Comparison of ENCODE assay signal across 8 cellular contexts in the genomic region with DNA sequence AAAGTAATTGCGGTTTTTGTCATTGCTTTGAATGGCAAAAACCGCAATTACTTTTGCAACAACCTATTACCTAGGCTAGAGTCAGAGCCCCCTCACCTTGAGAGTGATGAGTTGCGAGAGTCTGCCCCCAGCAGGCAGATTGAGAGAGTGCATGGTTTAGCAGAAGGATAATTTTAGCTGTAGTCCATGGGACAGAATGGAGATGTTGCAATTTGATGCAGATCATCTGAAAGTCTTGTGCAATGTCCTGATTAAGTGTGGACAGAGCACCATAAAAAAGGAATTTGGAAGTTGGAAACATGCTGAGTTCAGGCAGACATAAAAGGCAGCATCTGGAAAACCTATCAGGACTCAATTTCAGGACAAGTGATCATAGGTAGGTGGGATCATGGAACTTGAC. TPM values are rescaled to one million over a fixed set of nuclear protein-coding genes. Genes with fewer than 3 reads are reported as not detected.
DNase-seq lines count a peak whose midpoint lies in the region; ATAC-seq and TF ChIP-seq lines count a peak whose summit lies in the region.

No MANE protein-coding gene starts in this region.

- DNase-seq in CD1c-positive myeloid dendritic cell (ENCODE audit: extremely low spot score) (peak; percentile 77), RWPE2 (ENCODE audit: low spot score) (no peak), glutamatergic neuron (peak; percentile 35), renal cortical epithelial cell (ENCODE audit: low read depth) (peak; percentile 79), retina (no peak)

- peak; percentile 77 for TF ChIP-seq CTCF in RWPE2 (IDR thresholded peaks at IDR 0.05; ENCODE audit: poor library complexity, severe bottlenecking)
- TF ChIP-seq CTCF in glutamatergic neuron (IDR thresholded peaks at IDR 0.05; ENCODE audit: partially characterized antibody, unreplicated experiment) = peak; percentile 60

- ATAC-seq in GM18868 (IDR thresholded peaks at IDR 0.05; ENCODE audit: unreplicated experiment) (peak; percentile 74), HG03175 (IDR thresholded peaks at IDR 0.05; ENCODE audit: unreplicated experiment) (peak; percentile 84), RWPE2 (ENCODE audit: low read depth) (peak; percentile 51), HG02623 (IDR thresholded peaks at IDR 0.05; ENCODE audit: unreplicated experiment) (no peak)

- H3K4me1 Mint-ChIP-seq in glutamatergic neuron (ENCODE audit: low read depth, unreplicated experiment) = peaks cover 3% of the 10 kb centered on the region

- H3K4me1 ChIP-seq in RWPE2 (ENCODE audit: insufficient read depth, poor library complexity, severe bottlenecking) = peaks cover 30% of the 10 kb centered on the region

- no peak overlapping the region for H3K4me3 ChIP-seq in RWPE2 (ENCODE audit: severe bottlenecking)

- no peaks in the 10 kb centered on the region for H3K27me3 ChIP-seq in RWPE2 (ENCODE audit: insufficient read depth, poor library complexity, severe bottlenecking)

- H3K27ac Mint-ChIP-seq in glutamatergic neuron (ENCODE audit: unreplicated experiment) = no peak overlapping the region

- H3K27ac ChIP-seq in RWPE2 (ENCODE audit: poor library complexity, severe bottlenecking) = peak overlapping the region; percentile 49

- H3K27me3 Mint-ChIP-seq in glutamatergic neuron (ENCODE audit: unreplicated experiment) = no peaks in the 10 kb centered on the region

- no peaks in the 10 kb centered on the region for H3K9me3 ChIP-seq in RWPE2 (ENCODE audit: severe bottlenecking)

- peaks cover 3% of the 10 kb centered on the region for H3K9me3 Mint-ChIP-seq in glutamatergic neuron (ENCODE audit: unreplicated experiment)

- no peaks in the 10 kb centered on the region for H3K36me3 ChIP-seq in RWPE2 (ENCODE audit: low read depth)

- H3K4me3 Mint-ChIP-seq in glutamatergic neuron (ENCODE audit: unreplicated experiment) = no peak overlapping the region

- H3K36me3 Mint-ChIP-seq in glutamatergic neuron (ENCODE audit: unreplicated experiment) = no peaks in the 10 kb centered on the region

RNA-seq across cellular contexts. Expression of gene GPR141, which starts 48.7 kb away (rescaled TPM):
- total RNA-seq in glutamatergic neuron (ENCODE audit: unreplicated experiment) (not detected), renal cortical epithelial cell (not detected in 2 replicates)

Comparison
In these comparisons a context has a peak if more than half of its experiments do, and no peak if none do; other contexts are left out.
1. DNase-seq: peak in CD1c-positive myeloid dendritic cell (single experiment), glutamatergic neuron (single experiment) and renal cortical epithelial cell (single experiment); none in RWPE2 (single experiment) and retina (single experiment).